Comparison of ENCODE assay signal across 8 cellular contexts in genomic region chr12:50167026-50167742, GRCh38. TPM values are rescaled to one million over a fixed set of nuclear protein-coding genes. Genes with fewer than 3 reads are reported as not detected.
DNase-seq lines count a peak whose midpoint lies in the region; ATAC-seq and TF ChIP-seq lines count a peak whose summit lies in the region.

TSS of gene CERS5 (minus strand) at chr12:50167369. CDS start at chr12:50167297, 72 bp downstream.

- intact Hi-C loops in left cardiac atrium (cut with DNase I) = loop anchor here in 1 of 2 donors (2.0 to 5.0 kb wide), 2 partner anchors 50 to 82 kb away; partner anchors contain the start of gene SMARCD1

- peak within 1 kb of the TSS; percentile 92 for H3K4me3 Mint-ChIP-seq in T-helper 1 cell treated with Interleukin-12 subunit alpha and Interleukin-12 subunit beta and Interleukin-4 antibody, amounts not matched to agents 30 μg/mL and 1 μg/mL, for 36 hours
- H3K4me3 Mint-ChIP-seq in progenitor cell of endocrine pancreas (ENCODE audit: low read depth) = peak within 1 kb of the TSS; percentile 93

- H3K27ac Mint-ChIP-seq in T-helper 1 cell treated with Interleukin-12 subunit alpha and Interleukin-12 subunit beta and Interleukin-4 antibody, amounts not matched to agents 30 μg/mL and 1 μg/mL, for 36 hours = peak within 1 kb of the TSS; percentile 95
- H3K27ac Mint-ChIP-seq in progenitor cell of endocrine pancreas = peak within 1 kb of the TSS; percentile 99

- peaks cover 20% of the 10 kb centered on the region for H3K4me1 Mint-ChIP-seq in T-helper 1 cell treated with Interleukin-12 subunit alpha and Interleukin-12 subunit beta and Interleukin-4 antibody, amounts not matched to agents 30 μg/mL and 1 μg/mL, for 36 hours (ENCODE audit: low read depth)
- H3K4me1 Mint-ChIP-seq in progenitor cell of endocrine pancreas (ENCODE audit: low read depth) = peaks cover 13% of the 10 kb centered on the region

- no peaks in the 10 kb centered on the region for H3K27me3 Mint-ChIP-seq in T-helper 1 cell treated with Interleukin-12 subunit alpha and Interleukin-12 subunit beta and Interleukin-4 antibody, amounts not matched to agents 30 μg/mL and 1 μg/mL, for 36 hours (ENCODE audit: low read depth)
- H3K27me3 Mint-ChIP-seq in progenitor cell of endocrine pancreas = no peaks in the 10 kb centered on the region

- TF ChIP-seq CTCF in GM13977 (IDR thresholded peaks at IDR 0.05; ENCODE audit: extremely low read depth, insufficient read depth, missing control alignments) (peak; percentile 2), progenitor cell of endocrine pancreas (IDR thresholded peaks at IDR 0.05; ENCODE audit: unreplicated experiment) (peak; percentile 35)

- peak; percentile 92 for ATAC-seq in HG02884 (IDR thresholded peaks at IDR 0.05; ENCODE audit: unreplicated experiment)
- peak; percentile 99 to 100 for ATAC-seq in left cardiac atrium

- no peaks in the 10 kb centered on the region for H3K9me3 Mint-ChIP-seq in T-helper 1 cell treated with Interleukin-12 subunit alpha and Interleukin-12 subunit beta and Interleukin-4 antibody, amounts not matched to agents 30 μg/mL and 1 μg/mL, for 36 hours
- H3K9me3 Mint-ChIP-seq in progenitor cell of endocrine pancreas (ENCODE audit: low read depth) = peaks cover 4% of the 10 kb centered on the region

- in situ Hi-C loops in GM13977 (cut with MboI; ENCODE audit: low pct_unique_long_range_greater_than_20kb, low sequenced_read_pairs, unreplicated experiment) = loop anchor here (10.0 kb wide), 1 partner anchor 92 kb away; no protein-coding TSS in a partner anchor

- peaks cover 7% of the 10 kb centered on the region for H3K36me3 Mint-ChIP-seq in T-helper 1 cell treated with Interleukin-12 subunit alpha and Interleukin-12 subunit beta and Interleukin-4 antibody, amounts not matched to agents 30 μg/mL and 1 μg/mL, for 36 hours (ENCODE audit: low read depth)
- peaks cover 5% of the 10 kb centered on the region for H3K36me3 Mint-ChIP-seq in progenitor cell of endocrine pancreas (ENCODE audit: insufficient read depth)

- peak; percentile 99 for DNase-seq in GM13977 (ENCODE audit: low spot score)
- DNase-seq in NCI-H1694 (lab: John Stamatoyannopoulos, UW) = peak; percentile 91
- peak; percentile 97 for DNase-seq in amniotic stem cell (lab: John Stamatoyannopoulos, UW)
- DNase-seq in left cardiac atrium = peak; percentile 99
- DNase-seq in progenitor cell of endocrine pancreas (ENCODE audit: low spot score, unreplicated experiment) = peak; percentile 97
- peak; percentile 99 for DNase-seq in ureter (ENCODE audit: low spot score)

RNA-seq across cellular contexts. Expression of gene CERS5, which starts in this region (rescaled TPM):
- total RNA-seq in left cardiac atrium (10 to 100 TPM; 15.6 to 22.8 TPM), progenitor cell of endocrine pancreas (66.5 and 69.1 TPM in 2 replicates), ureter (55.6 TPM)

Comparison
In these comparisons a context has a peak if more than half of its experiments do, and no peak if none do; other contexts are left out.
1. Peak in every context shown above with its lines: DNase-seq and ATAC-seq.